1 cellular context compared by ENCODE assay signal in genomic region chr10:30456262-30456661, GRCh38.
TF ChIP-seq lines count a peak whose summit lies in the region.

No MANE protein-coding gene starts in this region.

TF ChIP-seq in HepG2, 621 proteins besides CTCF, POLR2A, EP300 and RAD21 (continued from another document):
- no peak for TF ChIP-seq SNAPC4 (CRISPR knock-in tag; IDR thresholded peaks at IDR 0.05)
- no peak for TF ChIP-seq ATF7 (IDR thresholded peaks at IDR 0.05)
- TF ChIP-seq ATF7 (CRISPR knock-in tag; IDR thresholded peaks at IDR 0.05) = no peak
- TF ChIP-seq FOXC1 (CRISPR knock-in tag; IDR thresholded peaks at IDR 0.05; ENCODE audit: borderline replicate concordance) = no peak
- TF ChIP-seq GMEB2 (CRISPR knock-in tag; IDR thresholded peaks at IDR 0.05; ENCODE audit: low read depth) = no peak
- TF ChIP-seq KAT2B (IDR thresholded peaks at IDR 0.05; ENCODE audit: borderline replicate concordance, low read depth, low read length) = no peak
- TF ChIP-seq HDAC2 (CRISPR knock-in tag; IDR thresholded peaks at IDR 0.05) = no peak
